Comparison of ENCODE assay signal across 7 cellular contexts in the genomic region with DNA sequence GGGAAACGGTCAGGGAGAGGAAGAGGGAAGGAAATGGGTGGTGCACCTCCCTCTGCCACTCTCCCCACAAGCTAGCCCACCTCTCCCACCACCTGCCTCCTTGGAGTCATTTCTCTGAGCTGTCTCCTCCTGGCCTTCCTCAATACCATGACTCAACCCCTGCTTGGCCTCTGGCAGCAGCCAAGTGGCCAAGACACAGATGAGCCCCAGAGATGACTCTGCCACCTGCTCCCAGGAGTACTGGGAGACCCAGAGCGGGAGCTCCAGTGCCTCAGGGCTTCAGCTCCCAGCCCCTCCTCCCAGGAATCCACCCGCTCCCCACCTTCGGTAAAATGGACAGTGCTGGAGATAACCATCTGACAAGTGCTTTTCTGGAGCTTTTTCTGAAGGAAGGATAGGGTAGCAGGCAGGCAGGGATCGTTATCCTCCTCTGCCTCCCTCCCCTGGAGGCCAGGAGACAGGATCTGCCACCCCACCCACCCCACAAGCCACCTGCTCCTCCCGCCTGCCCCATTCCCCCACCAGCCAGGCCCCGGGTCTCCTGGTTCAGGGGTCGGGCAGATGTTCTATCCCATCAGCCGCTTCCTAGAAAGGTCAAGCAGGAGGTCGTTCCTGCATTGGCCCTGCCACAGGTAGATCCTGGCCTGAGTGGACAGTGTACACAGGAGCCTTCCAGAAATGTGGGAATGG. TPM values are rescaled to one million over a fixed set of nuclear protein-coding genes. Genes with fewer than 3 reads are reported as not detected.
DNase-seq lines count a peak whose midpoint lies in the region; ATAC-seq and TF ChIP-seq lines count a peak whose summit lies in the region.
"Had no signal": no experiment of that assay in that cellular context is flagged by ENCODE, and none has a peak within 500 bp of the region (broad histone marks: within the 10 kb centered on the region; RNA-seq: fewer than 3 reads in every experiment).

No MANE protein-coding gene starts in this region.

- peaks cover 14% of the 10 kb centered on the region for H3K79me1 ChIP-seq in mesenchymal stem cell (replicated peaks; ENCODE audit: low read length, poor library complexity, severe bottlenecking)

- H3K4me3 Mint-ChIP-seq in activated T-helper 17 cell treated with anti-CD3 and anti-CD28 coated beads, Interleukin-2, amount 50 U/mL, for 72 hours: no peak overlapping the region
- H3K4me3 Mint-ChIP-seq in nephron progenitor cell: no peak overlapping the region

- H3K27ac ChIP-seq in mesenchymal stem cell (ENCODE audit: low read length, poor library complexity, severe bottlenecking): peak overlapping the region; percentile 93

- POLR2A ChIA-PET in BJ (lab: Charles Lee): interaction anchor here (0.7 to 1.0 kb wide), 2 partner anchors 17 to 32 kb away, joined by 3 read pairs; partner anchors contain the start of gene S100A13

- peaks cover 52% of the 10 kb centered on the region for H3K4me1 ChIP-seq in mesenchymal stem cell (ENCODE audit: control insufficient read depth, insufficient read depth, low read depth, low read length)

- peak overlapping the region in 1 of 2 experiments; percentile 28 for H3K18ac ChIP-seq in mesenchymal stem cell (ENCODE audit: low read depth in 1 of 2, low read length in 2 of 2)

- H2BK15ac ChIP-seq in mesenchymal stem cell (ENCODE audit: low read depth, poor library complexity, severe bottlenecking): no peak overlapping the region

- no peak overlapping the region for H4K91ac ChIP-seq in mesenchymal stem cell (ENCODE audit: low read length)

- H3K36me3 ChIP-seq in BJ (ENCODE audit: control insufficient read depth, insufficient read depth, low read length): peaks cover 19% of the 10 kb centered on the region
- peaks cover 30 to 34% of the 10 kb centered on the region in 2 experiments for H3K36me3 ChIP-seq in mesenchymal stem cell (ENCODE audit: control insufficient read depth in 1 of 2, insufficient read depth in 2 of 2, low read depth in 1 of 2, low read length in 2 of 2)

- H3K27me3 Mint-ChIP-seq in activated T-helper 17 cell treated with anti-CD3 and anti-CD28 coated beads, Interleukin-2, amount 50 U/mL, for 72 hours: no peaks in the 10 kb centered on the region
- peaks cover 4% of the 10 kb centered on the region for H3K27me3 Mint-ChIP-seq in nephron progenitor cell (ENCODE audit: low read depth, poor library complexity)

- H3K4me2 ChIP-seq in mesenchymal stem cell (ENCODE audit: low read length, poor library complexity, severe bottlenecking): peak overlapping the region; percentile 76

- H3K36me3 Mint-ChIP-seq in activated T-helper 17 cell treated with anti-CD3 and anti-CD28 coated beads, Interleukin-2, amount 50 U/mL, for 72 hours (ENCODE audit: low read depth): no peaks in the 10 kb centered on the region
- H3K36me3 Mint-ChIP-seq in nephron progenitor cell (ENCODE audit: low read depth): no peaks in the 10 kb centered on the region

- no peak overlapping the region for H3K23ac ChIP-seq in mesenchymal stem cell (ENCODE audit: low read length in 2 of 2)

- H3K4me1 Mint-ChIP-seq in activated T-helper 17 cell treated with anti-CD3 and anti-CD28 coated beads, Interleukin-2, amount 50 U/mL, for 72 hours: no peaks in the 10 kb centered on the region
- peaks cover 69% of the 10 kb centered on the region for H3K4me1 Mint-ChIP-seq in nephron progenitor cell

- H3K27me3 ChIP-seq in BJ (ENCODE audit: control insufficient read depth, insufficient read depth, low read length) (no peaks in the 10 kb centered on the region), mesenchymal stem cell (ENCODE audit: control insufficient read depth in 1 of 2, insufficient read depth in 1 of 2, low read length in 2 of 2) (no peaks in the 10 kb centered on the region)

- H3K4me3 ChIP-seq in BJ (ENCODE audit: low read depth, low read length) (peak overlapping the region; percentile 72), mesenchymal stem cell (ENCODE audit: insufficient read depth in 1 of 2, low read depth in 1 of 2, low read length in 2 of 2) (peak overlapping the region in 1 of 2 experiments; percentile 78)

- H3K14ac ChIP-seq in mesenchymal stem cell (ENCODE audit: low read length in 2 of 2): peak overlapping the region in 1 of 2 experiments; percentile 36

- no peak overlapping the region for H2BK5ac ChIP-seq in mesenchymal stem cell (ENCODE audit: low read depth, low read length, poor library complexity, severe bottlenecking)

- WGBS in mesenchymal stem cell: 81% methylated on average over 8 of the region's 10 CpGs

- no peak overlapping the region for H2BK120ac ChIP-seq in mesenchymal stem cell (ENCODE audit: low read depth, low read length)

- H3K27ac Mint-ChIP-seq in activated T-helper 17 cell treated with anti-CD3 and anti-CD28 coated beads, Interleukin-2, amount 50 U/mL, for 72 hours: peak overlapping the region; percentile 28
- no peak overlapping the region for H3K27ac Mint-ChIP-seq in nephron progenitor cell

- no peak for TF ChIP-seq CTCF in BJ (IDR thresholded peaks at IDR 0.05; ENCODE audit: insufficient read depth, low read depth, low read length)
- no peak for TF ChIP-seq CTCF in nephron progenitor cell (IDR thresholded peaks at IDR 0.05)

- DNase-seq in BJ (ENCODE audit: low read depth) (no peak), mesenchymal stem cell (no peak), NCI-H1417 treated with DMSO at 0.1 percent for 48 hours (lab: John Stamatoyannopoulos, UW) (no peak), nephron progenitor cell (no peak)
- DNase-seq: DMS 273 treated with DMSO at 0.1 percent for 48 hours had no signal

- no peak overlapping the region for H4K8ac ChIP-seq in mesenchymal stem cell (ENCODE audit: low read length)

- CTCF ChIA-PET in BJ (lab: Yijun Ruan, JAX): interaction anchor here (0.8 to 9.8 kb wide), 6 partner anchors 8 to 100 kb away, joined by 3 to 148 read pairs (median 3); partner anchors contain the start of genes CHTOP, S100A1 and S100A13

- H3K9me3 Mint-ChIP-seq in activated T-helper 17 cell treated with anti-CD3 and anti-CD28 coated beads, Interleukin-2, amount 50 U/mL, for 72 hours: no peaks in the 10 kb centered on the region
- no peaks in the 10 kb centered on the region for H3K9me3 Mint-ChIP-seq in nephron progenitor cell

- no peak overlapping the region for H3K4ac ChIP-seq in mesenchymal stem cell (ENCODE audit: low read depth in 1 of 2, low read length in 2 of 2)

- H2AFZ ChIP-seq in mesenchymal stem cell (ENCODE audit: low read depth, low read length): no peak overlapping the region

- no peaks in the 10 kb centered on the region for H3K9me3 ChIP-seq in mesenchymal stem cell (ENCODE audit: control insufficient read depth, low read length)

- H2BK12ac ChIP-seq in mesenchymal stem cell (ENCODE audit: low read length in 2 of 2): no peak overlapping the region

- peak overlapping the region; percentile 19 for H2AK5ac ChIP-seq in mesenchymal stem cell (ENCODE audit: low read length, severe bottlenecking)

- peak; percentile 32 for ATAC-seq in activated T-helper 17 cell treated with anti-CD3 and anti-CD28 coated beads, Interleukin-2, amount 50 U/mL, for 72 hours (replicated peaks)
- no peak for ATAC-seq in HG02571 (IDR thresholded peaks at IDR 0.05; ENCODE audit: unreplicated experiment)

- H3K9ac ChIP-seq in mesenchymal stem cell (ENCODE audit: low read length): peak overlapping the region; percentile 87

RNA-seq across cellular contexts. Expression of gene S100A16, which starts 2.5 kb away (rescaled TPM):
- 490 and 699 TPM in 2 replicates for polyA plus RNA-seq in BJ (2011; rRNA removed)
- polyA minus RNA-seq in BJ (2011; rRNA and poly(A)+ RNA removed): 144 and 271 TPM in 2 replicates
- total RNA-seq in activated T-helper 17 cell treated with anti-CD3 and anti-CD28 coated beads, Interleukin-2, amount 50 U/mL, for 72 hours: not detected
- 123 TPM for polyA plus RNA-seq in mesenchymal stem cell (2013, experiment 1 of 2)
- 128 TPM for polyA plus RNA-seq in mesenchymal stem cell (2013, experiment 2 of 2)

RNA-seq across cellular contexts. Expression of gene S100A14, which starts 5.6 kb away (rescaled TPM):
- polyA plus RNA-seq in BJ (2011; rRNA removed): not detected in 2 replicates
- polyA minus RNA-seq in BJ (2011; rRNA and poly(A)+ RNA removed): not detected in 2 replicates
- total RNA-seq in activated T-helper 17 cell treated with anti-CD3 and anti-CD28 coated beads, Interleukin-2, amount 50 U/mL, for 72 hours: under 1 TPM in 1 of 2 donors, not detected in 1; 0.71 TPM
- polyA plus RNA-seq in mesenchymal stem cell (2013, experiment 1 of 2): 0.07 TPM
- polyA plus RNA-seq in mesenchymal stem cell (2013, experiment 2 of 2): not detected

RNA-seq across cellular contexts. Expression of gene S100A13, which starts 16.8 kb away (rescaled TPM):
- polyA plus RNA-seq in BJ (2011; rRNA removed): 310 and 313 TPM in 2 replicates
- polyA minus RNA-seq in BJ (2011; rRNA and poly(A)+ RNA removed): 37.9 and 76.9 TPM in 2 replicates
- 1 to 10 TPM; 6.8 to 7.9 TPM for total RNA-seq in activated T-helper 17 cell treated with anti-CD3 and anti-CD28 coated beads, Interleukin-2, amount 50 U/mL, for 72 hours
- polyA plus RNA-seq in mesenchymal stem cell (2013, experiment 1 of 2): 420 TPM
- 417 TPM for polyA plus RNA-seq in mesenchymal stem cell (2013, experiment 2 of 2)

RNA-seq across cellular contexts. Expression of gene S100A1, which starts 17.8 kb away (rescaled TPM):
- polyA plus RNA-seq in BJ (2011; rRNA removed): 0.31 and 0.71 TPM in 2 replicates
- not detected in 2 replicates for polyA minus RNA-seq in BJ (2011; rRNA and poly(A)+ RNA removed)
- not detected for total RNA-seq in activated T-helper 17 cell treated with anti-CD3 and anti-CD28 coated beads, Interleukin-2, amount 50 U/mL, for 72 hours
- 0.29 TPM for polyA plus RNA-seq in mesenchymal stem cell (2013, experiment 1 of 2)
- polyA plus RNA-seq in mesenchymal stem cell (2013, experiment 2 of 2): 0.25 TPM

RNA-seq across cellular contexts. Expression of gene CHTOP, which starts 23.4 kb away (rescaled TPM):
- 36.8 and 38.4 TPM in 2 replicates for polyA plus RNA-seq in BJ (2011; rRNA removed)
- 18.6 and 21.2 TPM in 2 replicates for polyA minus RNA-seq in BJ (2011; rRNA and poly(A)+ RNA removed)
- 10 to 100 TPM; 70.6 to 88.6 TPM for total RNA-seq in activated T-helper 17 cell treated with anti-CD3 and anti-CD28 coated beads, Interleukin-2, amount 50 U/mL, for 72 hours
- polyA plus RNA-seq in mesenchymal stem cell (2013, experiment 1 of 2): 33.6 TPM
- polyA plus RNA-seq in mesenchymal stem cell (2013, experiment 2 of 2): 34.1 TPM
